Comparison of ENCODE assay signal across 15 cellular contexts in genomic region chr4:183508693-183509092, GRCh38. TPM values are rescaled to one million over a fixed set of nuclear protein-coding genes. Genes with fewer than 3 reads are reported as not detected.
DNase-seq lines count a peak whose midpoint lies in the region; ATAC-seq and TF ChIP-seq lines count a peak whose summit lies in the region.
"Had no signal": no experiment of that assay in that cellular context is flagged by ENCODE, and none has a peak within 500 bp of the region (broad histone marks: within the 10 kb centered on the region; RNA-seq: fewer than 3 reads in every experiment).

No MANE protein-coding gene starts in this region.

- peaks cover 4% of the 10 kb centered on the region for H3K27me3 Mint-ChIP-seq in GM23338 (ENCODE audit: insufficient read depth, low read depth, poor library complexity)
- H3K27me3 Mint-ChIP-seq: CD4-positive, alpha-beta memory T cell had no signal

- no peak overlapping the region for H3K4me3 Mint-ChIP-seq in GM23338

- peaks cover 16% of the 10 kb centered on the region; the same call in 2 of the 3 replicates for H3K4me1 Mint-ChIP-seq in GM23338

- DNase-seq in GM23338 (ENCODE audit: low spot score): no peak
- no peak for DNase-seq in SK-N-MC (ENCODE audit: low read depth, low spot score)
- DNase-seq in fibroblast of the aortic adventitia (ENCODE audit: low read depth): peak; percentile 19
- no peak for DNase-seq in ascending aorta (ENCODE audit: low spot score in 2 of 2)
- DNase-seq in NCI-H1105 treated with DMSO at 0.1 percent for 48 hours (lab: John Stamatoyannopoulos, UW): no peak
- DNase-seq in SKM-1 treated with dmso at 0.1 percent for 144 hours (lab: John Stamatoyannopoulos, UW; ENCODE audit: unreplicated experiment): no peak
- DNase-seq: BE2C; Calu3; CD4-positive, alpha-beta memory T cell; Karpas-422; NCI-H187 treated with DMSO at 0.1 percent for 48 hours; NCI-H526 treated with DMSO at 0.1 percent for 48 hours; SHP77 treated with DMSO at 0.1 percent for 48 hours had no signal

- peak overlapping the region; percentile 54 for H3K9ac ChIP-seq in SK-N-MC (ENCODE audit: insufficient read length)

- intact Hi-C loops in ascending aorta (cut with DNase I): loop anchor here (5.0 to 10.0 kb wide), 3 partner anchors 756 to 1316 kb away; partner anchors contain the start of gene ACSL1

- H3K4me1 ChIP-seq in GM23338 (ENCODE audit: insufficient read depth) (peaks cover 23% of the 10 kb centered on the region), ascending aorta (peaks cover 0 to 6% of the 10 kb centered on the region in 2 donors)
- H3K4me1 ChIP-seq: BE2C had no signal

- H3K9me3 ChIP-seq in SK-N-MC (ENCODE audit: low read depth, low read length) (no peaks in the 10 kb centered on the region), ascending aorta (no peaks in the 10 kb centered on the region)
- H3K9me3 ChIP-seq: BE2C had no signal

- H4K20me1 ChIP-seq in GM23338 (replicated peaks; ENCODE audit: insufficient read depth): peaks cover 11% of the 10 kb centered on the region

- no peak overlapping the region for H2AFZ ChIP-seq in GM23338

- no peaks in the 10 kb centered on the region for H3F3A ChIP-seq in GM23338 (replicated peaks; ENCODE audit: low read depth)

- H3K4me3 ChIP-seq in GM23338: no peak overlapping the region
- H3K4me3 ChIP-seq in SK-N-MC: no peak overlapping the region
- peak overlapping the region; percentile 29 for H3K4me3 ChIP-seq in fibroblast of the aortic adventitia (ENCODE audit: low read depth, low read length)
- no peak overlapping the region for H3K4me3 ChIP-seq in ascending aorta

- H3K27ac ChIP-seq in GM23338 (ENCODE audit: low read depth): 0 out of 2 replicates have a peak overlapping the region, but pooled peaks have one; percentile 24
- H3K27ac ChIP-seq in SK-N-MC: 0 out of 2 replicates have a peak overlapping the region, but pooled peaks have one; percentile 39
- H3K27ac ChIP-seq in ascending aorta: no peak overlapping the region

- no peaks in the 10 kb centered on the region for H3K9me3 Mint-ChIP-seq in GM23338
- H3K9me3 Mint-ChIP-seq: CD4-positive, alpha-beta memory T cell had no signal

- H3K36me3 ChIP-seq in GM23338 (ENCODE audit: insufficient read depth) (peaks cover 4% of the 10 kb centered on the region; the same call in 1 of the 2 replicates), SK-N-MC (ENCODE audit: insufficient read depth, low read length) (peaks cover 29% of the 10 kb centered on the region), ascending aorta (peaks cover 0 to 12% of the 10 kb centered on the region in 2 donors)
- H3K36me3 ChIP-seq: BE2C had no signal

- ATAC-seq in GM23338: no peak
- no peak for ATAC-seq in HG02938 (IDR thresholded peaks at IDR 0.05; ENCODE audit: unreplicated experiment)
- ATAC-seq: HCT116 had no signal

- no peak for TF ChIP-seq CTCF in GM23338 (conservative IDR thresholded peaks at IDR 0.05; ENCODE audit: low read depth in 2 of 2)
- TF ChIP-seq CTCF in fibroblast of the aortic adventitia (IDR thresholded peaks at IDR 0.05; ENCODE audit: insufficient read depth, low read length): no peak
- TF ChIP-seq CTCF in ascending aorta (IDR thresholded peaks at IDR 0.05): no peak

- peaks cover 13% of the 10 kb centered on the region; the same call in 2 of the 3 replicates for H3K36me3 Mint-ChIP-seq in GM23338 (ENCODE audit: low read depth)

- no peak overlapping the region for H3K27ac Mint-ChIP-seq in GM23338

- H3K4me2 ChIP-seq in GM23338: no peak overlapping the region

- H3K27me3 ChIP-seq in GM23338 (ENCODE audit: insufficient read depth) (no peaks in the 10 kb centered on the region), ascending aorta (no peaks in the 10 kb centered on the region)
- H3K27me3 ChIP-seq: BE2C had no signal

- peaks cover 45% of the 10 kb centered on the region for H3K79me2 ChIP-seq in GM23338 (replicated peaks; ENCODE audit: insufficient read depth)

- H3K9me2 ChIP-seq in GM23338 (ENCODE audit: insufficient read depth): no peaks in the 10 kb centered on the region

TF ChIP-seq in GM23338, 12 proteins besides CTCF, POLR2A, EP300 and RAD21 (continues in another document):
- TF ChIP-seq CREB1 (CRISPR knock-in tag; IDR thresholded peaks at IDR 0.05; ENCODE audit: low read depth): no peak
- no peak for TF ChIP-seq JUNB (IDR thresholded peaks at IDR 0.05; ENCODE audit: unreplicated experiment)
- TF ChIP-seq ZNF462 (CRISPR knock-in tag; IDR thresholded peaks at IDR 0.05): no peak
- no peak for TF ChIP-seq POLR2AphosphoS5 (IDR thresholded peaks at IDR 0.05; ENCODE audit: low read depth)
- no peak for TF ChIP-seq EZH2phosphoT487 (IDR thresholded peaks at IDR 0.05; ENCODE audit: unreplicated experiment)
- no peak for TF ChIP-seq ZNF331 (CRISPR knock-in tag; IDR thresholded peaks at IDR 0.05; ENCODE audit: low read depth)
- no peak for TF ChIP-seq ETS1 (IDR thresholded peaks at IDR 0.05)
- TF ChIP-seq EZH2 (IDR thresholded peaks at IDR 0.05; ENCODE audit: low read depth, unreplicated experiment): no peak

RNA-seq across cellular contexts. Expression of gene ING2, which starts 3.8 kb away (rescaled TPM):
- 18.5 and 21.5 TPM in 2 replicates for total RNA-seq in GM23338 (2014; rRNA removed; shearing (Covaris generic))
- polyA plus RNA-seq in GM23338 (2016; fragmentation: Nextera tagmentation; extraction: Ambion mirVana): 32.8 and 34.2 TPM in 2 replicates
- total RNA-seq in fibroblast of the aortic adventitia (ENCODE audit: low replicate concordance): 14.8 and 21.2 TPM in 2 replicates
- 6.9 TPM for total RNA-seq in ascending aorta

Comparison
In these comparisons a context has a peak if more than half of its experiments do, and no peak if none do; other contexts are left out.
1. H3K27ac ChIP-seq: peak in GM23338 (single experiment) and SK-N-MC (single experiment); none in ascending aorta (0 of 2).